In genomic region chr4:98781641-98782348, GRCh38 we compare ENCODE assay signal across 27 cellular contexts.
"Had no signal": no experiment of that assay in that cellular context is flagged by ENCODE, and none has a peak within 500 bp of the region (broad histone marks: within the 10 kb centered on the region; RNA-seq: fewer than 3 reads in every experiment).

No MANE protein-coding gene starts in this region.

- DNase-seq: islet precursor cell; left ventricle myocardium inferior; mesendoderm; naive B cell; natural killer cell; nucleus accumbens; pancreas; posterior cingulate gyrus; retina; right cardiac atrium; sigmoid colon; small intestine; stimulated activated CD4-positive, alpha-beta T cell treated with anti-CD3 and anti-CD28 coated beads, Interleukin-1b, Interleukin-23, amount 100 ng/mL, for 48 hours; stimulated activated CD4-positive, alpha-beta T cell treated with anti-CD3 and anti-CD28 coated beads, Interleukin-2, amount 100 ng/mL, for 48 hours; stimulated activated CD4-positive, alpha-beta T cell treated with anti-CD3 and anti-CD28 coated beads, Interleukin-4, amount 100 ng/mL, for 4 hours; stimulated activated CD8-positive, alpha-beta memory T cell treated with anti-CD3 and anti-CD28 coated beads, Interleukin-4, amount 100 ng/mL, for 48 hours; stimulated activated naive CD4-positive, alpha-beta T cell treated with Interleukin-2 at 50 U/mL for 16 hours; stimulated activated naive CD8-positive, alpha-beta T cell treated with anti-CD3 and anti-CD28 coated beads, Interleukin-15, amount 100 ng/mL, for 72 hours; substantia nigra; transverse colon; upper lobe of right lung had no signal

- H3K79me2 ChIP-seq: hepatocyte had no signal

- H2AFZ ChIP-seq: hepatocyte had no signal

- FAIRE-seq: pancreas, small intestine, urothelium cell line had no signal

- H3K36me3 ChIP-seq: left ventricle myocardium inferior, pancreas, prostate gland, sigmoid colon, transverse colon, upper lobe of right lung had no signal

- H3K4me2 ChIP-seq: hepatocyte had no signal

- H3K27ac Mint-ChIP-seq: mesothelial cell of epicardium; naive B cell; natural killer cell; stimulated activated memory B cell treated with anti-CD40 and anti-IgM and Interleukin-4, amounts not matched to agents 10 μg/mL and 1 μg/mL and 100 μg/mL, for 72 hours; stimulated activated naive CD8-positive, alpha-beta T cell treated with anti-CD3 and anti-CD28 coated beads, Interleukin-15, amount 100 ng/mL, for 72 hours had no signal

- H3K27me3 Mint-ChIP-seq: stimulated activated naive CD8-positive, alpha-beta T cell treated with anti-CD3 and anti-CD28 coated beads, Interleukin-15, amount 100 ng/mL, for 72 hours had no signal

- H3K27ac ChIP-seq: left ventricle myocardium inferior, pancreas, prostate gland, sigmoid colon, transverse colon, upper lobe of right lung had no signal

- H3K4me1 Mint-ChIP-seq: naive B cell; natural killer cell; stimulated activated memory B cell treated with anti-CD40 and anti-IgM and Interleukin-4, amounts not matched to agents 10 μg/mL and 1 μg/mL and 100 μg/mL, for 72 hours; stimulated activated naive CD8-positive, alpha-beta T cell treated with anti-CD3 and anti-CD28 coated beads, Interleukin-15, amount 100 ng/mL, for 72 hours had no signal

- ATAC-seq: natural killer cell; pancreas; right cardiac atrium; stimulated activated memory B cell treated with anti-CD40 and anti-IgM and Interleukin-4, amounts not matched to agents 10 μg/mL and 1 μg/mL and 100 μg/mL, for 72 hours; stimulated activated naive CD8-positive, alpha-beta T cell treated with anti-CD3 and anti-CD28 coated beads, Interleukin-15, amount 100 ng/mL, for 72 hours; upper lobe of right lung had no signal

- H3K9me3 ChIP-seq: left ventricle myocardium inferior, pancreas, prostate gland, sigmoid colon, transverse colon, upper lobe of right lung had no signal

- H3K36me3 Mint-ChIP-seq: mesothelial cell of epicardium; naive B cell; natural killer cell; stimulated activated memory B cell treated with anti-CD40 and anti-IgM and Interleukin-4, amounts not matched to agents 10 μg/mL and 1 μg/mL and 100 μg/mL, for 72 hours had no signal

- H3K4me3 Mint-ChIP-seq: mesothelial cell of epicardium; naive B cell; natural killer cell; stimulated activated memory B cell treated with anti-CD40 and anti-IgM and Interleukin-4, amounts not matched to agents 10 μg/mL and 1 μg/mL and 100 μg/mL, for 72 hours; stimulated activated naive CD8-positive, alpha-beta T cell treated with anti-CD3 and anti-CD28 coated beads, Interleukin-15, amount 100 ng/mL, for 72 hours had no signal

- H3K4me1 ChIP-seq: left ventricle myocardium inferior, pancreas, prostate gland, sigmoid colon, upper lobe of right lung had no signal

- H3K9me3 Mint-ChIP-seq: mesothelial cell of epicardium; naive B cell; natural killer cell; stimulated activated memory B cell treated with anti-CD40 and anti-IgM and Interleukin-4, amounts not matched to agents 10 μg/mL and 1 μg/mL and 100 μg/mL, for 72 hours; stimulated activated naive CD8-positive, alpha-beta T cell treated with anti-CD3 and anti-CD28 coated beads, Interleukin-15, amount 100 ng/mL, for 72 hours had no signal

- H3K4me3 ChIP-seq: hepatocyte, left ventricle myocardium inferior, lung, pancreas, prostate gland, sigmoid colon, transverse colon, upper lobe of right lung had no signal

- H3K27me3 ChIP-seq: hepatocyte, pancreas, sigmoid colon, transverse colon, upper lobe of right lung had no signal
